ENCODE assay signal across 1 cellular context in the genomic region with DNA sequence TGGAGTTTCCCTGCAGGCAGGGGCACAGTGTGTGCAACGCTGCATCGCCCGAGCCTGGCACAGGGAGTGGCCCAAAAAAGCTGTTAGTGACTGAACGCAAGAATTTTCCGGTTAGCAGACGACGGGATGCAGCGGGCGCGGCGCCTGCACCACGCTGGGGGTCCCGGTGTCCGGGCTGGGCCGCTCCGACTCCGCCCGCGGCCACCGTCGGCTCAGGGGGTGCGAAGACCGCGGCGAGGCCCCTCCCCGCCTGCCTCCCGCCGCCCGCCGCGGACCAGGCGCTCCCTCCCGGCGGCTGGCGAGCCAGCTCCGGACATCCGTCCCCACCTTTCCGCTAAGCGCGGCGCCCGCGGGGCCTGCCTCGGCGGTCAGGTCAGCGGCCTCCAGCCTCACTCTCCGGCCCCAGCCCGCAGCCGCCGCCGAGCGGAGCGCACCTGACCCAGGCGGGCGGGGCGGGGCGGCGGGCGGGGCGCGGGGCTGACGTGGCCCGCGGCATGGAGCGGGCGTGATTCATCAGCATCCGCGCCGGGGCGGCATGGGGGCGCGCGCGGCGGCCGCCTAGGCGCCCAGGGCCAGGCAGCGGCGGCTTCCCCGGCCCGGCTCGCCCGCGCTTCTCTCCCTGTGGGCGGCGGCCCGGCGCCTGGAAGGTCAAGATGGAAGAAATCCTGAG.
TF ChIP-seq lines count a peak whose summit lies in the region.

Gene ARFGEF3, plus strand, starts transcription at position 506 of the 670 bp plus-strand sequence. Its CDS starts 148 bp downstream, at position 654.

TF ChIP-seq in HepG2, 621 proteins besides CTCF, POLR2A, EP300 and RAD21 (continued from another document and continues in another):
- TF ChIP-seq ZNF280D (CRISPR knock-in tag; IDR thresholded peaks at IDR 0.05) (no peak), ZNF251 (CRISPR knock-in tag; IDR thresholded peaks at IDR 0.05) (no peak), ZFY (CRISPR knock-in tag; IDR thresholded peaks at IDR 0.05) (peak; percentile 89), STAT5B (CRISPR knock-in tag; IDR thresholded peaks at IDR 0.05) (no peak), RXRB (CRISPR knock-in tag; IDR thresholded peaks at IDR 0.05; ENCODE audit: borderline replicate concordance) (peak; percentile 9; the same call in 1 of the 2 replicates), ZBTB10 (CRISPR knock-in tag; IDR thresholded peaks at IDR 0.05; ENCODE audit: borderline replicate concordance) (no peak), HOMEZ (CRISPR knock-in tag; IDR thresholded peaks at IDR 0.05; ENCODE audit: low read depth) (no peak), ZNF816 (CRISPR knock-in tag; IDR thresholded peaks at IDR 0.05; ENCODE audit: borderline replicate concordance) (no peak), AGO1 (IDR thresholded peaks at IDR 0.05; ENCODE audit: low read depth, low read length, poor library complexity, severe bottlenecking) (no peak), ZZZ3 (CRISPR knock-in tag; IDR thresholded peaks at IDR 0.05; ENCODE audit: borderline replicate concordance) (no peak), ZNF468 (CRISPR knock-in tag; IDR thresholded peaks at IDR 0.05) (no peak), ZNF143 (CRISPR knock-in tag; IDR thresholded peaks at IDR 0.05) (no peak), REL (CRISPR knock-in tag; conservative IDR thresholded peaks at IDR 0.05) (no peak), HNRNPUL1 (IDR thresholded peaks at IDR 0.05; ENCODE audit: low read depth, low read length) (no peak), ZSCAN29 (CRISPR knock-in tag; conservative IDR thresholded peaks at IDR 0.05) (0 out of 2 replicates have a peak, but pooled peaks have one; percentile 24), NAIF1 (CRISPR knock-in tag; IDR thresholded peaks at IDR 0.05; ENCODE audit: borderline replicate concordance) (no peak), ZNF703 (CRISPR knock-in tag; IDR thresholded peaks at IDR 0.05; ENCODE audit: borderline replicate concordance) (no peak), RARA (CRISPR knock-in tag; IDR thresholded peaks at IDR 0.05) (no peak), AFF4 (CRISPR knock-in tag; IDR thresholded peaks at IDR 0.05) (no peak), HNF4G (IDR thresholded peaks at IDR 0.05; ENCODE audit: borderline replicate concordance, low read depth, low read length) (no peak), HNF4G (CRISPR knock-in tag; IDR thresholded peaks at IDR 0.05; ENCODE audit: borderline replicate concordance, low read depth) (0 out of 2 replicates have a peak, but pooled peaks have one; percentile 8), ELF3 (CRISPR knock-in tag; IDR thresholded peaks at IDR 0.05) (no peak), TEAD2 (CRISPR knock-in tag; IDR thresholded peaks at IDR 0.05) (no peak), ZNF501 (CRISPR knock-in tag; IDR thresholded peaks at IDR 0.05) (no peak), MAFK (conservative IDR thresholded peaks at IDR 0.05 in 1 of 2, IDR thresholded peaks at IDR 0.05 in 1 of 2; ENCODE audit: low read length in 2 of 2) (no peak), RFXAP (CRISPR knock-in tag; IDR thresholded peaks at IDR 0.05; ENCODE audit: borderline replicate concordance) (no peak), ZNF775 (CRISPR knock-in tag; IDR thresholded peaks at IDR 0.05; ENCODE audit: borderline replicate concordance) (no peak), WIZ (CRISPR knock-in tag; IDR thresholded peaks at IDR 0.05) (no peak), MYPOP (CRISPR knock-in tag; IDR thresholded peaks at IDR 0.05) (no peak), ZNF383 (CRISPR knock-in tag; IDR thresholded peaks at IDR 0.05; ENCODE audit: borderline replicate concordance) (no peak), PCBP2 (optimal IDR thresholded peaks at IDR 0.05; ENCODE audit: low read depth, low read length, poor library complexity, severe bottlenecking) (no peak), TGIF2 (CRISPR knock-in tag; IDR thresholded peaks at IDR 0.05) (no peak), ZNF713 (CRISPR knock-in tag; IDR thresholded peaks at IDR 0.05) (0 out of 2 replicates have a peak, but pooled peaks have one; percentile 66), HDAC1 (CRISPR knock-in tag; IDR thresholded peaks at IDR 0.05) (no peak), TBX2 (CRISPR knock-in tag; IDR thresholded peaks at IDR 0.05; ENCODE audit: borderline replicate concordance) (no peak), ZNF720 (CRISPR knock-in tag; IDR thresholded peaks at IDR 0.05) (no peak), SOX6 (IDR thresholded peaks at IDR 0.05) (no peak), SOX6 (CRISPR knock-in tag; IDR thresholded peaks at IDR 0.05) (0 out of 2 replicates have a peak, but pooled peaks have one; percentile 22)
- TF ChIP-seq, protein P1, sequence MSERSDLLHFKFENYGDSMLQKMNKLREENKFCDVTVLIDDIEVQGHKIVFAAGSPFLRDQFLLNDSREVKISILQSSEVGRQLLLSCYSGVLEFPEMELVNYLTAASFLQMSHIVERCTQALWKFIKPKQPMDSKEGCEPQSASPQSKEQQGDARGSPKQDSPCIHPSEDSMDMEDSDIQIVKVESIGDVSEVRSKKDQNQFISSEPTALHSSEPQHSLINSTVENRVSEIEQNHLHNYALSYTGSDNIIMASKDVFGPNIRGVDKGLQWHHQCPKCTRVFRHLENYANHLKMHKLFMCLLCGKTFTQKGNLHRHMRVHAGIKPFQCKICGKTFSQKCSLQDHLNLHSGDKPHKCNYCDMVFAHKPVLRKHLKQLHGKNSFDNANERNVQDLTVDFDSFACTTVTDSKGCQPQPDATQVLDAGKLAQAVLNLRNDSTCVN (CRISPR knock-in tag; IDR thresholded peaks at IDR 0.05; ENCODE audit: borderline replicate concordance), result no peak
- TF ChIP-seq, protein P2, sequence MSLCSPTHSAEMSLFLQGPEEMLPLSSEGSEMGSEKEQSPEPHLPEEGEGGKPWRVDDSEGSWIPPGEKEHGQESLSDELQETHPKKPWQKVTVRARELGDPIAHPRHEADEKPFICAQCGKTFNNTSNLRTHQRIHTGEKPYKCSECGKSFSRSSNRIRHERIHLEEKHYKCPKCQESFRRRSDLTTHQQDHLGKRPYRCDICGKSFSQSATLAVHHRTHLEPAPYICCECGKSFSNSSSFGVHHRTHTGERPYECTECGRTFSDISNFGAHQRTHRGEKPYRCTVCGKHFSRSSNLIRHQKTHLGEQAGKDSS (CRISPR knock-in tag; IDR thresholded peaks at IDR 0.05; ENCODE audit: borderline replicate concordance, low read depth), result no peak; the same call in 1 of the 2 replicates
- TF ChIP-seq, protein P3, sequence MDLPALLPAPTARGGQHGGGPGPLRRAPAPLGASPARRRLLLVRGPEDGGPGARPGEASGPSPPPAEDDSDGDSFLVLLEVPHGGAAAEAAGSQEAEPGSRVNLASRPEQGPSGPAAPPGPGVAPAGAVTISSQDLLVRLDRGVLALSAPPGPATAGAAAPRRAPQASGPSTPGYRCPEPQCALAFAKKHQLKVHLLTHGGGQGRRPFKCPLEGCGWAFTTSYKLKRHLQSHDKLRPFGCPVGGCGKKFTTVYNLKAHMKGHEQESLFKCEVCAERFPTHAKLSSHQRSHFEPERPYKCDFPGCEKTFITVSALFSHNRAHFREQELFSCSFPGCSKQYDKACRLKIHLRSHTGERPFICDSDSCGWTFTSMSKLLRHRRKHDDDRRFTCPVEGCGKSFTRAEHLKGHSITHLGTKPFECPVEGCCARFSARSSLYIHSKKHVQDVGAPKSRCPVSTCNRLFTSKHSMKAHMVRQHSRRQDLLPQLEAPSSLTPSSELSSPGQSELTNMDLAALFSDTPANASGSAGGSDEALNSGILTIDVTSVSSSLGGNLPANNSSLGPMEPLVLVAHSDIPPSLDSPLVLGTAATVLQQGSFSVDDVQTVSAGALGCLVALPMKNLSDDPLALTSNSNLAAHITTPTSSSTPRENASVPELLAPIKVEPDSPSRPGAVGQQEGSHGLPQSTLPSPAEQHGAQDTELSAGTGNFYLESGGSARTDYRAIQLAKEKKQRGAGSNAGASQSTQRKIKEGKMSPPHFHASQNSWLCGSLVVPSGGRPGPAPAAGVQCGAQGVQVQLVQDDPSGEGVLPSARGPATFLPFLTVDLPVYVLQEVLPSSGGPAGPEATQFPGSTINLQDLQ (CRISPR knock-in tag; IDR thresholded peaks at IDR 0.05), result no peak; the same call in 1 of the 2 replicates
- TF ChIP-seq, protein P4, sequence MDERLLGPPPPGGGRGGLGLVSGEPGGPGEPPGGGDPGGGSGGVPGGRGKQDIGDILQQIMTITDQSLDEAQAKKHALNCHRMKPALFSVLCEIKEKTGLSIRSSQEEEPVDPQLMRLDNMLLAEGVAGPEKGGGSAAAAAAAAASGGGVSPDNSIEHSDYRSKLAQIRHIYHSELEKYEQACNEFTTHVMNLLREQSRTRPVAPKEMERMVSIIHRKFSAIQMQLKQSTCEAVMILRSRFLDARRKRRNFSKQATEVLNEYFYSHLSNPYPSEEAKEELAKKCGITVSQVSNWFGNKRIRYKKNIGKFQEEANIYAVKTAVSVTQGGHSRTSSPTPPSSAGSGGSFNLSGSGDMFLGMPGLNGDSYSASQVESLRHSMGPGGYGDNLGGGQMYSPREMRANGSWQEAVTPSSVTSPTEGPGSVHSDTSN (CRISPR knock-in tag; IDR thresholded peaks at IDR 0.05), result no peak
